Comparison of ENCODE assay signal across 27 cellular contexts in the genomic region with DNA sequence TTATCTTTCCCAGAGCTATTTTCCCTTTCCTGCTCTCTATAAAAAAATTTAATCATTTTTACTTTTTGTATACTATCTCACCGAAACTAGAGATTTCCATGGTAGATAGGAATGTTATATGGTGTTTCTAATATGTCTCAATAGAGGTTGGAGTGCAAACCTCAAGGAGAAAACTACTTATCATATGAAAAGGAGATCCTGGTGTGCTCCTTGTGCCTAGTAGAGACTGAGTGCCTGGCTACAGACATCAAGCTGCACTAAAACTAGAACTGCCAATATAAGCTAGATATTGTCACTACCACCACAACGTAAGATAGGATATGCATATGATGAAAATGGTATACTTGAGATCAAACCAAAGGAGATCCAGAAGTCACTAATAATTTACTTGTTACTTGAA.
"Had no signal": no experiment of that assay in that cellular context is flagged by ENCODE, and none has a peak within 500 bp of the region (broad histone marks: within the 10 kb centered on the region; RNA-seq: fewer than 3 reads in every experiment).

No MANE protein-coding gene starts in this region.

- FAIRE-seq: islet of Langerhans, small intestine had no signal

- ATAC-seq: effector memory CD8-positive, alpha-beta T cell; gastroesophageal sphincter; left ventricle myocardium superior; sciatic nerve; stimulated activated memory B cell treated with anti-CD40 and anti-IgM and Interleukin-4, amounts not matched to agents 10 μg/mL and 1 μg/mL and 100 μg/mL, for 72 hours had no signal

- H3K36me3 ChIP-seq: adrenal gland, ascending aorta, colonic mucosa, esophagus muscularis mucosa, gastroesophageal sphincter, stomach, suprapubic skin, tibial nerve had no signal

- H3K4me3 Mint-ChIP-seq: activated naive CD8-positive, alpha-beta T cell; activated T-cell treated with anti-CD3 and anti-CD28 coated beads, Interleukin-2, amount 50 U/mL, for 24 hours; effector memory CD8-positive, alpha-beta T cell; stimulated activated memory B cell treated with anti-CD40 and anti-IgM and Interleukin-4, amounts not matched to agents 10 μg/mL and 1 μg/mL and 100 μg/mL, for 72 hours had no signal

- H3K27ac Mint-ChIP-seq: activated naive CD8-positive, alpha-beta T cell; activated T-cell treated with anti-CD3 and anti-CD28 coated beads, Interleukin-2, amount 50 U/mL, for 24 hours; activated T-helper 2 cell treated with anti-CD3 and anti-CD28 coated beads, Interferon-gamma antibody, Interleukin-2, Interleukin-4, amounts not matched to agents 10 μg/mL and 5 μg/mL and 100 μg/mL, durations not matched to agents 14 hours and 24 hours and 36 hours; effector memory CD8-positive, alpha-beta T cell; stimulated activated memory B cell treated with anti-CD40 and anti-IgM and Interleukin-4, amounts not matched to agents 10 μg/mL and 1 μg/mL and 100 μg/mL, for 72 hours had no signal

- H3K27me3 ChIP-seq: adrenal gland, ascending aorta, colonic mucosa, dorsolateral prefrontal cortex, esophagus muscularis mucosa, gastroesophageal sphincter, stomach, suprapubic skin, tibial nerve had no signal

- H3K36me3 Mint-ChIP-seq: activated naive CD8-positive, alpha-beta T cell; stimulated activated memory B cell treated with anti-CD40 and anti-IgM and Interleukin-4, amounts not matched to agents 10 μg/mL and 1 μg/mL and 100 μg/mL, for 72 hours had no signal

- H3K4me1 ChIP-seq: adrenal gland, ascending aorta, colonic mucosa, esophagus muscularis mucosa, gastroesophageal sphincter, stomach, suprapubic skin, tibial nerve had no signal

- H3K27ac ChIP-seq: adrenal gland, ascending aorta, colonic mucosa, dorsolateral prefrontal cortex, esophagus muscularis mucosa, gastroesophageal sphincter, stomach, suprapubic skin, tibial nerve had no signal

- DNase-seq: activated CD8-positive, alpha-beta memory T cell treated with anti-CD3 and anti-CD28 coated beads for 24 hours; activated CD8-positive, alpha-beta memory T cell treated with anti-CD3 and anti-CD28 coated beads, Interleukin-2, amount 50 U/mL, for 4 hours; activated naive CD4-positive, alpha-beta T cell; activated T-cell treated with anti-CD3 and anti-CD28 coated beads, Interleukin-2, amount 50 U/mL, for 24 hours; adrenal gland; central memory CD4-positive, alpha-beta T cell; colonic mucosa; dorsolateral prefrontal cortex; effector memory CD8-positive, alpha-beta T cell; head of caudate nucleus; hypothalamus; left ventricle myocardium superior; nucleus accumbens; small intestine; stimulated activated CD4-positive, alpha-beta T cell treated with anti-CD3 and anti-CD28 coated beads, Interleukin-15, amount 100 ng/mL, for 24 hours; stomach; T-helper 9 cell had no signal

- H3K4me3 ChIP-seq: adrenal gland, ascending aorta, colonic mucosa, dorsolateral prefrontal cortex, esophagus muscularis mucosa, gastroesophageal sphincter, stomach, suprapubic skin, tibial nerve had no signal

- H3K9me3 ChIP-seq: adrenal gland, ascending aorta, colonic mucosa, suprapubic skin had no signal

- H3K27me3 Mint-ChIP-seq: activated naive CD8-positive, alpha-beta T cell; activated T-cell treated with anti-CD3 and anti-CD28 coated beads, Interleukin-2, amount 50 U/mL, for 24 hours; effector memory CD8-positive, alpha-beta T cell; stimulated activated memory B cell treated with anti-CD40 and anti-IgM and Interleukin-4, amounts not matched to agents 10 μg/mL and 1 μg/mL and 100 μg/mL, for 72 hours had no signal

- H3K4me1 Mint-ChIP-seq: stimulated activated memory B cell treated with anti-CD40 and anti-IgM and Interleukin-4, amounts not matched to agents 10 μg/mL and 1 μg/mL and 100 μg/mL, for 72 hours had no signal
